In genomic region chr16:79269211-79269863, GRCh38 we compare ENCODE assay signal across 8 cellular contexts.
DNase-seq lines count a peak whose midpoint lies in the region; ATAC-seq and TF ChIP-seq lines count a peak whose summit lies in the region.

No MANE protein-coding gene starts in this region.

- peak; percentile 25 for DNase-seq in activated T-cell treated with anti-CD3 and anti-CD28 coated beads, Interleukin-2, amount 50 U/mL, for 4 hours
- peak; percentile 55 to 58 for DNase-seq in stimulated activated CD8-positive, alpha-beta memory T cell treated with anti-CD3 and anti-CD28 coated beads, Interleukin-2, amount 100 ng/mL, for 48 hours (ENCODE audit: low read depth in 2 of 2)
- DNase-seq in erythroblast (lab: John Stamatoyannopoulos, UW) (no peak), NCI-H524 treated with DMSO at 0.1 percent for 48 hours (lab: John Stamatoyannopoulos, UW) (no peak), kidney glomerular epithelial cell (lab: John Stamatoyannopoulos, UW) (no peak), H4 (ENCODE audit: low spot score) (no peak)

- peaks cover 2% of the 10 kb centered on the region for H3K27me3 Mint-ChIP-seq in activated T-cell treated with anti-CD3 and anti-CD28 coated beads, Interleukin-2, amount 50 U/mL, for 4 hours (ENCODE audit: low read depth)

- peaks cover 81% of the 10 kb centered on the region for H3K4me1 Mint-ChIP-seq in activated T-cell treated with anti-CD3 and anti-CD28 coated beads, Interleukin-2, amount 50 U/mL, for 4 hours (ENCODE audit: low read depth)

- ATAC-seq in GM19397 (IDR thresholded peaks at IDR 0.05; ENCODE audit: unreplicated experiment) (peak; percentile 83), HG03095 (IDR thresholded peaks at IDR 0.05; ENCODE audit: unreplicated experiment) (peak; percentile 92)
- peak; percentile 68 to 76 for ATAC-seq in activated T-cell treated with anti-CD3 and anti-CD28 coated beads, Interleukin-2, amount 50 U/mL, for 4 hours

- peak overlapping the region; percentile 35 for H3K4me3 Mint-ChIP-seq in activated T-cell treated with anti-CD3 and anti-CD28 coated beads, Interleukin-2, amount 50 U/mL, for 4 hours

- H3K36me3 Mint-ChIP-seq in activated T-cell treated with anti-CD3 and anti-CD28 coated beads, Interleukin-2, amount 50 U/mL, for 4 hours (ENCODE audit: insufficient read depth): no peaks in the 10 kb centered on the region

- H3K9me3 Mint-ChIP-seq in activated T-cell treated with anti-CD3 and anti-CD28 coated beads, Interleukin-2, amount 50 U/mL, for 4 hours: no peaks in the 10 kb centered on the region

- no peak for TF ChIP-seq POLR2A in erythroblast (IDR thresholded peaks at IDR 0.05; ENCODE audit: low read length)

Comparison
In these comparisons a context has a peak if more than half of its experiments do, and no peak if none do; other contexts are left out.
1. DNase-seq: peak in activated T-cell treated with anti-CD3 and anti-CD28 coated beads, Interleukin-2, amount 50 U/mL, for 4 hours (single experiment) and stimulated activated CD8-positive, alpha-beta memory T cell treated with anti-CD3 and anti-CD28 coated beads, Interleukin-2, amount 100 ng/mL, for 48 hours (2 of 2); none in erythroblast (0 of 2), NCI-H524 treated with DMSO at 0.1 percent for 48 hours (single experiment), kidney glomerular epithelial cell (single experiment) and H4 (single experiment).
2. Peak in every context shown above with its lines, with median percentiles within 50 percentile points of each other: ATAC-seq.